22 cellular contexts compared by ENCODE assay signal in the genomic region with DNA sequence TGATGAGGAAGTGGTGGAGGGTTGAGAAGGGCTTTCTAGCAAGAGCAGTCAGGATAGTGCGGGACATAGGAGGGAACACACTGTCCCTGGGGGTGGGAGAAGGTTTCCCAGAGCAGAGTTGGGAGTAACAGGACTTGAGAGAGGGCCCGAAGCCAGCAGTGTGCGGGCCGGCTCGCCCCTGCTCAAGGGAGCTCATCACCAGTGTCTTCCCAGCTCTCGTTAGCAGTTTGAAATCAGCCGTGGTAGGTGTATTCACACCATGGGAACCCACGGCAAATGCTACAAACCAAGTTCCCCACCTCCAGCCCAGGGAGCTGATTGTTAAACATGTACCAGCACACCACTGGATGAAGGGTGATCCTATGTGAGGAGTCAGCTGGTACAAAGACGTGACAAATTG.
DNase-seq lines count a peak whose midpoint lies in the region; ATAC-seq, FAIRE-seq and TF ChIP-seq lines count a peak whose summit lies in the region.
"Had no signal": no experiment of that assay in that cellular context is flagged by ENCODE, and none has a peak within 500 bp of the region (broad histone marks: within the 10 kb centered on the region; RNA-seq: fewer than 3 reads in every experiment).

No MANE protein-coding gene starts in this region.

- no peak for ATAC-seq in HG03457 (IDR thresholded peaks at IDR 0.05; ENCODE audit: unreplicated experiment)
- ATAC-seq in GM18511 (IDR thresholded peaks at IDR 0.05; ENCODE audit: unreplicated experiment), result no peak
- no peak for ATAC-seq in GM19035 (IDR thresholded peaks at IDR 0.05; ENCODE audit: unreplicated experiment)
- ATAC-seq in T-cell (replicated peaks in 1 of 4), result no peak
- ATAC-seq: HepG2 had no signal

- H3K27me3 ChIP-seq in trophoblast cell (ENCODE audit: insufficient read depth, low read length), result no peaks in the 10 kb centered on the region
- H3K27me3 ChIP-seq: BLaER1 had no signal

- H3K4me1 Mint-ChIP-seq in T-cell, result no peaks in the 10 kb centered on the region
- H3K4me1 Mint-ChIP-seq: CD14-positive monocyte; CD4-positive, alpha-beta memory T cell had no signal

- H3K14ac ChIP-seq in trophoblast cell (ENCODE audit: low read length), result no peak overlapping the region

- CTCF ChIA-PET in T-cell (lab: Charles Lee), result no interaction called here

- H3K9ac ChIP-seq in kidney (ENCODE audit: low read length in 2 of 2) (no peak overlapping the region), trophoblast cell (ENCODE audit: low read length) (no peak overlapping the region)
- H3K9ac ChIP-seq: BLaER1, GM23248 had no signal

- no peak overlapping the region for H3K27ac ChIP-seq in kidney (ENCODE audit: low read depth in 2 of 2, low read length in 2 of 2)
- H3K27ac ChIP-seq in trophoblast cell (ENCODE audit: low read depth, low read length), result no peak overlapping the region
- H3K27ac ChIP-seq: BLaER1, GM23248 had no signal

- H3K4me3 ChIP-seq in kidney (ENCODE audit: low read length in 2 of 2) (no peak overlapping the region), trophoblast cell (ENCODE audit: low read depth, low read length) (peak overlapping the region; percentile 18)
- H3K4me3 ChIP-seq: BLaER1, GM23248 had no signal

- intact Hi-C loops in kidney (cut with DNase I), result no loop called here

- POLR2A ChIA-PET in T-cell (lab: Charles Lee), result no interaction called here

- no peaks in the 10 kb centered on the region for H3K4me1 ChIP-seq in kidney (ENCODE audit: control insufficient read depth in 1 of 2, insufficient read depth in 1 of 2, low read depth in 1 of 2, low read length in 2 of 2)
- H3K4me1 ChIP-seq in trophoblast cell (ENCODE audit: control insufficient read depth in 1 of 2, insufficient read depth in 2 of 2, low read length in 2 of 2), result no peaks in the 10 kb centered on the region
- H3K4me1 ChIP-seq: BLaER1 had no signal

- H3K36me3 Mint-ChIP-seq in T-cell, result no peaks in the 10 kb centered on the region
- H3K36me3 Mint-ChIP-seq: CD14-positive monocyte; CD4-positive, alpha-beta memory T cell had no signal

- no peak for TF ChIP-seq CTCF in kidney (IDR thresholded peaks at IDR 0.05; ENCODE audit: borderline replicate concordance, extremely low read depth, insufficient read depth)

- H3K4ac ChIP-seq in trophoblast cell (ENCODE audit: low read depth, low read length), result no peak overlapping the region

- H4K91ac ChIP-seq in trophoblast cell (ENCODE audit: low read depth, low read length), result no peak overlapping the region

- FAIRE-seq in kidney (lab: Jason Lieb, UNC), result no peak
- FAIRE-seq: GM12892, GM18507, H54, HepG2 had no signal

- no CpG with 5 or more reads among the region's 9 CpGs for WGBS in trophoblast cell (ENCODE audit: extremely low coverage, insufficient coverage, insufficient read length)

- no peak overlapping the region for H3K23ac ChIP-seq in trophoblast cell (ENCODE audit: low read length)

- DNase-seq in activated effector memory CD4-positive, alpha-beta T cell treated with anti-CD3 and anti-CD28 coated beads, Interleukin-2, amount 50 U/mL, for 16 hours, result peak; percentile 39
- no peak for DNase-seq in activated effector memory CD4-positive, alpha-beta T cell treated with Interleukin-2 at 50 U/mL for 16 hours
- peak; percentile 25 for DNase-seq in kidney
- no peak for DNase-seq in trophoblast cell
- no peak for DNase-seq in T-cell
- DNase-seq: 8988T; CD4-positive, alpha-beta memory T cell; DMS153; DMS79; GDM1; GM23248; HCEC 1CT; HFFc6 had no signal

- H4K8ac ChIP-seq in trophoblast cell (ENCODE audit: low read depth, low read length), result no peak overlapping the region

- no peak overlapping the region for H2AK5ac ChIP-seq in trophoblast cell (ENCODE audit: low read length)

- H2BK120ac ChIP-seq in trophoblast cell (ENCODE audit: insufficient read depth, low read length, poor library complexity), result no peak overlapping the region

- no peak overlapping the region for H3K4me2 ChIP-seq in trophoblast cell (ENCODE audit: low read length)
- H3K4me2 ChIP-seq: BLaER1 had no signal

- no peak overlapping the region for H3K18ac ChIP-seq in trophoblast cell (ENCODE audit: low read length)

- no peaks in the 10 kb centered on the region for H3K9me3 Mint-ChIP-seq in T-cell
- H3K9me3 Mint-ChIP-seq: HFFc6 had no signal

- peaks cover 47 to 52% of the 10 kb centered on the region in 2 donors for H3K27me3 Mint-ChIP-seq in T-cell

- no peak overlapping the region for H2AFZ ChIP-seq in trophoblast cell (ENCODE audit: insufficient read depth, low read length, poor library complexity)
- H2AFZ ChIP-seq: GM23248 had no signal

- H4K12ac ChIP-seq in trophoblast cell (ENCODE audit: low read depth, low read length), result no peak overlapping the region

- no peak overlapping the region for H2BK5ac ChIP-seq in trophoblast cell (ENCODE audit: low read depth, low read length, poor library complexity)

- no peak overlapping the region for H3K4me3 Mint-ChIP-seq in T-cell
- H3K4me3 Mint-ChIP-seq: CD14-positive monocyte; CD4-positive, alpha-beta memory T cell; HFFc6 had no signal

- H3K36me3 ChIP-seq in kidney (ENCODE audit: control insufficient read depth in 1 of 2, insufficient read depth in 2 of 2, low read length in 2 of 2) (no peaks in the 10 kb centered on the region), trophoblast cell (ENCODE audit: control insufficient read depth in 1 of 2, insufficient read depth in 2 of 2, low read length in 2 of 2) (no peaks in the 10 kb centered on the region)
- H3K36me3 ChIP-seq: BLaER1 had no signal

- H3K9me3 ChIP-seq in kidney (ENCODE audit: control insufficient read depth in 1 of 2, low read length in 2 of 2) (no peaks in the 10 kb centered on the region), trophoblast cell (ENCODE audit: insufficient read depth, low read depth, low read length) (peaks cover 7% of the 10 kb centered on the region)
- H3K9me3 ChIP-seq: BLaER1 had no signal

- no peak overlapping the region for H2BK12ac ChIP-seq in trophoblast cell (ENCODE audit: low read length)

- no peaks in the 10 kb centered on the region for H3K79me2 ChIP-seq in trophoblast cell (ENCODE audit: control insufficient read depth, insufficient read depth, low read length, poor library complexity)

- H3K79me1 ChIP-seq in trophoblast cell (ENCODE audit: low read length), result no peaks in the 10 kb centered on the region

- H3K27ac Mint-ChIP-seq in T-cell, result no peak overlapping the region
- H3K27ac Mint-ChIP-seq: CD14-positive monocyte; CD4-positive, alpha-beta memory T cell; HFFc6 had no signal

Comparison
In these comparisons a context has a peak if more than half of its experiments do, and no peak if none do; other contexts are left out.
1. DNase-seq: peak in activated effector memory CD4-positive, alpha-beta T cell treated with anti-CD3 and anti-CD28 coated beads, Interleukin-2, amount 50 U/mL, for 16 hours (single experiment) and kidney (single experiment); none in activated effector memory CD4-positive, alpha-beta T cell treated with Interleukin-2 at 50 U/mL for 16 hours (single experiment), trophoblast cell (0 of 2) and T-cell (0 of 34).